35 cellular contexts compared by ENCODE assay signal in the genomic region with DNA sequence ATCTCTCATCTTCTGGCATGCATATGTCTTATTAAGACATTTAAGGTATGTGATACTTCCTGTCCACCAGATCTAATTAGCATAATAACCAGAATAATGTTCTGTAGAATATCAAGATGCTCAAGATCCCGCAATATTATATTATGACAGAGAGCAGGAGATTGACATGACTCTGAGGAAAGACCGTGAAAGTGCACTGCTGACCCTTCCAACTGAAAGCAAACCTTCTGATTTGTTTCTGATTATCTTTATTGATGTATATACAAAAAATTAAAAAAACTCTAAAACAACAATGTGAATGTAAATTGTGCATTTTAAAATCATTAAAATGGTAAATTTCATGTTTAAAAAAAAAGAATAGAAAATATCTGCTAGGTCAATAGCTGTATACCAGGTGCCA.
"Had no signal": no experiment of that assay in that cellular context is flagged by ENCODE, and none has a peak within 500 bp of the region (broad histone marks: within the 10 kb centered on the region; RNA-seq: fewer than 3 reads in every experiment).

No MANE protein-coding gene starts in this region.

- H3K4me3 ChIP-seq: MG63 had no signal

- DNase-seq: Karpas-422, Kasumi-1, MG63, MM.1S, MV-4-11, NCI-H1048, NCI-H1092, NCI-H1092 treated with DMSO at 0.1 percent for 48 hours, NCI-H1105, NCI-H1105 treated with DMSO at 0.1 percent for 48 hours, NCI-H1417, NCI-H1417 treated with DMSO at 0.1 percent for 48 hours, NCI-H1436, NCI-H1436 treated with DMSO at 0.1 percent for 48 hours, NCI-H146, NCI-H1694, NCI-H1694 treated with DMSO at 0.1 percent for 48 hours, NCI-H187, NCI-H187 treated with DMSO at 0.1 percent for 48 hours, NCI-H1930, NCI-H2029, NCI-H2029 treated with DMSO at 0.1 percent for 48 hours, NCI-H2081, NCI-H2081 treated with DMSO at 0.1 percent for 48 hours, NCI-H2107, NCI-H2171 treated with DMSO at 0.1 percent for 48 hours, NCI-H2227 treated with DMSO at 0.1 percent for 48 hours, NCI-H226, NCI-H345, NCI-H446, NCI-H446 treated with DMSO at 0.1 percent for 48 hours, NCI-H510A, NCI-H510A treated with DMSO at 0.1 percent for 48 hours, NCI-H524, NCI-H524 treated with DMSO at 0.1 percent for 48 hours had no signal

- H3K36me3 ChIP-seq: MG63 had no signal

- H3K27me3 ChIP-seq: MG63 had no signal
